24 cellular contexts compared by ENCODE assay signal in the genomic region with DNA sequence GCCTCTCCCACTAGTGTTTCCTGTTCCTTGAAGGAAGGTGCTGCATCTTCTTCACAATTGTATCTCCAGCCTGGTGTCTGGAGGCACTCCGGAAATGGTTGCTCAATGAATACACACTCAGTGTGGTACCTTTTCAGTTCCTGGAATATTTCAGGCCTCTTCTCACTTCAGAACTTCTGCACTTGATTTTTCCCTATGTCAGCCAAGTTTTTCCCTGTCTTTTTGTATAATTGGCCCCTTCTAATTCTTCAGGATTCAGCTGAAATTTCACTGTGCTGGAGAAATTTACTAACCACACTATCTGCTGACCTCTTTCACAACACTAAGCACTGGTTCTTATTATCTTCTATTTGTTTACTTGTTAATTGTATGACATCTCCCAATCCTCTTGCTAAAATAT.
"Had no signal": no experiment of that assay in that cellular context is flagged by ENCODE, and none has a peak within 500 bp of the region (broad histone marks: within the 10 kb centered on the region; RNA-seq: fewer than 3 reads in every experiment).

No MANE protein-coding gene starts in this region.

- H3K4me1 ChIP-seq: left ventricle myocardium inferior, testis, thyroid gland, transverse colon, upper lobe of left lung had no signal

- H3K4me3 ChIP-seq: hepatocyte, left ventricle myocardium inferior, lung, pancreas, prostate gland, skin epidermis, stomach, testis, thyroid gland, transverse colon, upper lobe of left lung had no signal

- H3K9me3 ChIP-seq: pancreas, prostate gland, testis, thyroid gland had no signal

- DNase-seq: islet precursor cell; left ventricle myocardium inferior; naive thymus-derived CD8-positive, alpha-beta T cell; nucleus accumbens; pancreas; posterior cingulate gyrus; retina; right cardiac atrium; stimulated activated CD4-positive, alpha-beta T cell treated with anti-CD3 and anti-CD28 coated beads, Interleukin-12 subunit alpha, Interleukin-12 subunit beta, amount 100 ng/mL, for 4 hours; stimulated activated CD4-positive, alpha-beta T cell treated with anti-CD3 and anti-CD28 coated beads, Interleukin-15, amount 100 ng/mL, for 24 hours; stimulated activated CD4-positive, alpha-beta T cell treated with anti-CD3 and anti-CD28 coated beads, Interleukin-2, amount 100 ng/mL, for 24 hours; stimulated activated CD4-positive, alpha-beta T cell treated with anti-CD3 and anti-CD28 coated beads, Interleukin-4, amount 100 ng/mL, for 1 hour; stimulated activated naive B cell treated with anti-CD40 and anti-IgM and Interleukin-4, amounts not matched to agents 10 μg/mL and 1 μg/mL and 100 μg/mL, for 72 hours; stimulated activated naive CD8-positive, alpha-beta T cell treated with anti-CD3 and anti-CD28 coated beads, Interleukin-15, Interleukin-2, amounts not matched to agents 100 U/mL and 50 U/mL, for 24 hours; stomach; testis; thyroid gland; transverse colon had no signal

- H3K27ac ChIP-seq: hepatocyte, left ventricle myocardium inferior, pancreas, skin epidermis, stomach, testis, thyroid gland, transverse colon, upper lobe of left lung had no signal

- H3K27me3 ChIP-seq: hepatocyte, pancreas, stomach, testis, thyroid gland, transverse colon, upper lobe of left lung had no signal

- H3K36me3 ChIP-seq: left ventricle myocardium inferior, pancreas, prostate gland, stomach, thyroid gland, transverse colon, upper lobe of left lung had no signal

- H3K79me2 ChIP-seq: hepatocyte had no signal

- ATAC-seq: naive thymus-derived CD8-positive, alpha-beta T cell; pancreas; right cardiac atrium; sciatic nerve; stimulated activated naive B cell treated with anti-CD40 and anti-IgM and Interleukin-4, amounts not matched to agents 10 μg/mL and 1 μg/mL and 100 μg/mL, for 72 hours; stimulated activated naive CD8-positive, alpha-beta T cell treated with anti-CD3 and anti-CD28 coated beads, Interleukin-15, Interleukin-2, amounts not matched to agents 100 U/mL and 50 U/mL, for 24 hours had no signal

- H3K4me2 ChIP-seq: hepatocyte had no signal

- H2AFZ ChIP-seq: hepatocyte had no signal
